ENCODE assay signal across 3 cellular contexts in the genomic region with DNA sequence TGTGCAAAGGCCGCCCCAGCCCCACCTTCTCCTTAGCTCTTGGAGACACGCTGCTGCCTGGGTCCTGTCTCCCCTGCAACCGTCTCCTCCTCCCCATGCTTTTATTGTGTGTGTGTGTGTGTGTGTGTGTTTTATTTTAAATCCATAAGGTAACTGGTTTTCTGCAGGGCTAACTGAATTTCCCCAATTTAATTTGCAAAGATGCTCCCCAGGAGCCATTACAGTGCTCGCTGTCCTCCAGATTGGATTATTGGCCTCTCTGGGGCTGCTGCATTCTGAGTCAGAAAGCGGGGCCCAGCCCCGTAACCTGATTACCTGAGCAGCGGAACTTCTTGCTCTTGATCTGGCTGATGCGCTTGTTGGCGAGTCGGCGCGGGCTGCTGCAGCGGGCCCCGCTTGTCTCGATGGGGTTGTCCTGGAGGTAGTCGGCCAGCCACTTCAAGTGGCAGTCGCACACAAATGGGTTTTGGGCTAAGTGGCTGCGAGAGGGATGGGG.
TF ChIP-seq lines count a peak whose summit lies in the region.

No MANE protein-coding gene starts in this region.

TF ChIP-seq in GM23338, 12 proteins besides CTCF, POLR2A, EP300 and RAD21 (continues in another document):
- TF ChIP-seq JUNB (IDR thresholded peaks at IDR 0.05; ENCODE audit: unreplicated experiment): no peak
- TF ChIP-seq ZNF331 (CRISPR knock-in tag; IDR thresholded peaks at IDR 0.05; ENCODE audit: low read depth): no peak
- TF ChIP-seq POLR2AphosphoS5 (IDR thresholded peaks at IDR 0.05; ENCODE audit: low read depth): no peak
- TF ChIP-seq EZH2 (IDR thresholded peaks at IDR 0.05; ENCODE audit: low read depth, unreplicated experiment): no peak
- TF ChIP-seq ZNF114 (CRISPR knock-in tag; IDR thresholded peaks at IDR 0.05): no peak
- TF ChIP-seq, protein P1, sequence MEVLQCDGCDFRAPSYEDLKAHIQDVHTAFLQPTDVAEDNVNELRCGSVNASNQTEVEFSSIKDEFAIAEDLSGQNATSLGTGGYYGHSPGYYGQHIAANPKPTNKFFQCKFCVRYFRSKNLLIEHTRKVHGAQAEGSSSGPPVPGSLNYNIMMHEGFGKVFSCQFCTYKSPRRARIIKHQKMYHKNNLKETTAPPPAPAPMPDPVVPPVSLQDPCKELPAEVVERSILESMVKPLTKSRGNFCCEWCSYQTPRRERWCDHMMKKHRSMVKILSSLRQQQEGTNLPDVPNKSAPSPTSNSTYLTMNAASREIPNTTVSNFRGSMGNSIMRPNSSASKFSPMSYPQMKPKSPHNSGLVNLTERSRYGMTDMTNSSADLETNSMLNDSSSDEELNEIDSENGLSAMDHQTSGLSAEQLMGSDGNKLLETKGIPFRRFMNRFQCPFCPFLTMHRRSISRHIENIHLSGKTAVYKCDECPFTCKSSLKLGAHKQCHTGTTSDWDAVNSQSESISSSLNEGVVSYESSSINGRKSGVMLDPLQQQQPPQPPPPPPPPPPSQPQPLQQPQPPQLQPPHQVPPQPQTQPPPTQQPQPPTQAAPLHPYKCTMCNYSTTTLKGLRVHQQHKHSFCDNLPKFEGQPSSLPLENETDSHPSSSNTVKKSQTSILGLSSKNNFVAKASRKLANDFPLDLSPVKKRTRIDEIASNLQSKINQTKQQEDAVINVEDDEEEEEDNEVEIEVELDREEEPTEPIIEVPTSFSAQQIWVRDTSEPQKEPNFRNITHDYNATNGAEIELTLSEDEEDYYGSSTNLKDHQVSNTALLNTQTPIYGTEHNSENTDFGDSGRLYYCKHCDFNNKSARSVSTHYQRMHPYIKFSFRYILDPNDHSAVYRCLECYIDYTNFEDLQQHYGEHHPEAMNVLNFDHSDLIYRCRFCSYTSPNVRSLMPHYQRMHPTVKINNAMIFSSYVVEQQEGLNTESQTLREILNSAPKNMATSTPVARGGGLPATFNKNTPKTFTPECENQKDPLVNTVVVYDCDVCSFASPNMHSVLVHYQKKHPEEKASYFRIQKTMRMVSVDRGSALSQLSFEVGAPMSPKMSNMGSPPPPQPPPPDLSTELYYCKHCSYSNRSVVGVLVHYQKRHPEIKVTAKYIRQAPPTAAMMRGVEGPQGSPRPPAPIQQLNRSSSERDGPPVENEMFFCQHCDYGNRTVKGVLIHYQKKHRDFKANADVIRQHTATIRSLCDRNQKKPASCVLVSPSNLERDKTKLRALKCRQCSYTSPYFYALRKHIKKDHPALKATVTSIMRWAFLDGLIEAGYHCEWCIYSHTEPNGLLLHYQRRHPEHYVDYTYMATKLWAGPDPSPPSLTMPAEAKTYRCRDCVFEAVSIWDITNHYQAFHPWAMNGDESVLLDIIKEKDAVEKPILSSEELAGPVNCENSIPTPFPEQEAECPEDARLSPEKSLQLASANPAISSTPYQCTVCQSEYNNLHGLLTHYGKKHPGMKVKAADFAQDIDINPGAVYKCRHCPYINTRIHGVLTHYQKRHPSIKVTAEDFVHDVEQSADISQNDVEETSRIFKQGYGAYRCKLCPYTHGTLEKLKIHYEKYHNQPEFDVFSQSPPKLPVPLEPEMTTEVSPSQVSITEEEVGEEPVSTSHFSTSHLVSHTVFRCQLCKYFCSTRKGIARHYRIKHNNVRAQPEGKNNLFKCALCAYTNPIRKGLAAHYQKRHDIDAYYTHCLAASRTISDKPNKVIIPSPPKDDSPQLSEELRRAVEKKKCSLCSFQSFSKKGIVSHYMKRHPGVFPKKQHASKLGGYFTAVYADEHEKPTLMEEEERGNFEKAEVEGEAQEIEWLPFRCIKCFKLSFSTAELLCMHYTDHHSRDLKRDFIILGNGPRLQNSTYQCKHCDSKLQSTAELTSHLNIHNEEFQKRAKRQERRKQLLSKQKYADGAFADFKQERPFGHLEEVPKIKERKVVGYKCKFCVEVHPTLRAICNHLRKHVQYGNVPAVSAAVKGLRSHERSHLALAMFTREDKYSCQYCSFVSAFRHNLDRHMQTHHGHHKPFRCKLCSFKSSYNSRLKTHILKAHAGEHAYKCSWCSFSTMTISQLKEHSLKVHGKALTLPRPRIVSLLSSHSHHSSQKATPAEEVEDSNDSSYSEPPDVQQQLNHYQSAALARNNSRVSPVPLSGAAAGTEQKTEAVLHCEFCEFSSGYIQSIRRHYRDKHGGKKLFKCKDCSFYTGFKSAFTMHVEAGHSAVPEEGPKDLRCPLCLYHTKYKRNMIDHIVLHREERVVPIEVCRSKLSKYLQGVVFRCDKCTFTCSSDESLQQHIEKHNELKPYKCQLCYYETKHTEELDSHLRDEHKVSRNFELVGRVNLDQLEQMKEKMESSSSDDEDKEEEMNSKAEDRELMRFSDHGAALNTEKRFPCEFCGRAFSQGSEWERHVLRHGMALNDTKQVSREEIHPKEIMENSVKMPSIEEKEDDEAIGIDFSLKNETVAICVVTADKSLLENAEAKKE (CRISPR knock-in tag; IDR thresholded peaks at IDR 0.05): no peak
- TF ChIP-seq NANOG (IDR thresholded peaks at IDR 0.05; ENCODE audit: borderline replicate concordance): no peak
- TF ChIP-seq EZH2phosphoT487 (IDR thresholded peaks at IDR 0.05; ENCODE audit: unreplicated experiment): no peak
- TF ChIP-seq CREB1 (CRISPR knock-in tag; IDR thresholded peaks at IDR 0.05; ENCODE audit: low read depth): no peak

TF ChIP-seq in SK-N-SH, 30 proteins besides CTCF, POLR2A, EP300 and RAD21:
- TF ChIP-seq EZH2phosphoT487 (IDR thresholded peaks at IDR 0.05; ENCODE audit: borderline replicate concordance, low read depth) (no peak), CHD2 (IDR thresholded peaks at IDR 0.05; ENCODE audit: low read length, partially characterized antibody) (peak; percentile 71), GATA2 (CRISPR knock-in tag; IDR thresholded peaks at IDR 0.05) (peak; percentile 93), TEAD4 (IDR thresholded peaks at IDR 0.05; ENCODE audit: borderline replicate concordance, insufficient read depth) (peak; percentile 45; the same call in 1 of the 2 replicates), FOXJ3 (CRISPR knock-in tag; IDR thresholded peaks at IDR 0.05) (peak; percentile 72; the same call in 1 of the 2 replicates), YY1 (IDR thresholded peaks at IDR 0.05; ENCODE audit: low read depth) (no peak), RCOR1 (IDR thresholded peaks at IDR 0.05; ENCODE audit: low read length) (peak; percentile 93), POLR2AphosphoS5 (IDR thresholded peaks at IDR 0.05; ENCODE audit: low read depth, low read length) (peak; percentile 35; the same call in 1 of the 2 replicates), MXI1 (IDR thresholded peaks at IDR 0.05; ENCODE audit: low read depth, low read length) (peak; percentile 93)
- TF ChIP-seq, protein P2, sequence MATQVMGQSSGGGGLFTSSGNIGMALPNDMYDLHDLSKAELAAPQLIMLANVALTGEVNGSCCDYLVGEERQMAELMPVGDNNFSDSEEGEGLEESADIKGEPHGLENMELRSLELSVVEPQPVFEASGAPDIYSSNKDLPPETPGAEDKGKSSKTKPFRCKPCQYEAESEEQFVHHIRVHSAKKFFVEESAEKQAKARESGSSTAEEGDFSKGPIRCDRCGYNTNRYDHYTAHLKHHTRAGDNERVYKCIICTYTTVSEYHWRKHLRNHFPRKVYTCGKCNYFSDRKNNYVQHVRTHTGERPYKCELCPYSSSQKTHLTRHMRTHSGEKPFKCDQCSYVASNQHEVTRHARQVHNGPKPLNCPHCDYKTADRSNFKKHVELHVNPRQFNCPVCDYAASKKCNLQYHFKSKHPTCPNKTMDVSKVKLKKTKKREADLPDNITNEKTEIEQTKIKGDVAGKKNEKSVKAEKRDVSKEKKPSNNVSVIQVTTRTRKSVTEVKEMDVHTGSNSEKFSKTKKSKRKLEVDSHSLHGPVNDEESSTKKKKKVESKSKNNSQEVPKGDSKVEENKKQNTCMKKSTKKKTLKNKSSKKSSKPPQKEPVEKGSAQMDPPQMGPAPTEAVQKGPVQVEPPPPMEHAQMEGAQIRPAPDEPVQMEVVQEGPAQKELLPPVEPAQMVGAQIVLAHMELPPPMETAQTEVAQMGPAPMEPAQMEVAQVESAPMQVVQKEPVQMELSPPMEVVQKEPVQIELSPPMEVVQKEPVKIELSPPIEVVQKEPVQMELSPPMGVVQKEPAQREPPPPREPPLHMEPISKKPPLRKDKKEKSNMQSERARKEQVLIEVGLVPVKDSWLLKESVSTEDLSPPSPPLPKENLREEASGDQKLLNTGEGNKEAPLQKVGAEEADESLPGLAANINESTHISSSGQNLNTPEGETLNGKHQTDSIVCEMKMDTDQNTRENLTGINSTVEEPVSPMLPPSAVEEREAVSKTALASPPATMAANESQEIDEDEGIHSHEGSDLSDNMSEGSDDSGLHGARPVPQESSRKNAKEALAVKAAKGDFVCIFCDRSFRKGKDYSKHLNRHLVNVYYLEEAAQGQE (IDR thresholded peaks at IDR 0.05; ENCODE audit: low read depth, low read length): no peak
TF ChIP-seq in SK-N-SH: peak in this region for 7.

TF ChIP-seq in H1, 55 proteins besides CTCF, POLR2A, EP300 and RAD21:
- no peak for TF ChIP-seq TAF7 (optimal IDR thresholded peaks at IDR 0.05; ENCODE audit: borderline replicate concordance, low read depth, low read length)
- no peak for TF ChIP-seq SIRT6 (IDR thresholded peaks at IDR 0.05; ENCODE audit: low read length)
- no peak for TF ChIP-seq BCL11A (IDR thresholded peaks at IDR 0.05; ENCODE audit: low read depth in 2 of 2, low read length in 2 of 2)
- TF ChIP-seq JUND (IDR thresholded peaks at IDR 0.05; ENCODE audit: low read length): no peak
- no peak for TF ChIP-seq EGR1 (IDR thresholded peaks at IDR 0.05; ENCODE audit: borderline replicate concordance, low read depth, low read length)
- no peak for TF ChIP-seq EZH2 (IDR thresholded peaks at IDR 0.05; ENCODE audit: low read depth, low read length, severe bottlenecking)
- TF ChIP-seq CHD1 (IDR thresholded peaks at IDR 0.05; ENCODE audit: low read depth, low read length): no peak
- TF ChIP-seq PHF8 (conservative IDR thresholded peaks at IDR 0.05; ENCODE audit: low read depth, low read length): no peak
- TF ChIP-seq, protein P3, sequence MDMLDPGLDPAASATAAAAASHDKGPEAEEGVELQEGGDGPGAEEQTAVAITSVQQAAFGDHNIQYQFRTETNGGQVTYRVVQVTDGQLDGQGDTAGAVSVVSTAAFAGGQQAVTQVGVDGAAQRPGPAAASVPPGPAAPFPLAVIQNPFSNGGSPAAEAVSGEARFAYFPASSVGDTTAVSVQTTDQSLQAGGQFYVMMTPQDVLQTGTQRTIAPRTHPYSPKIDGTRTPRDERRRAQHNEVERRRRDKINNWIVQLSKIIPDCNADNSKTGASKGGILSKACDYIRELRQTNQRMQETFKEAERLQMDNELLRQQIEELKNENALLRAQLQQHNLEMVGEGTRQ (IDR thresholded peaks at IDR 0.05; ENCODE audit: low read length): no peak
- no peak for TF ChIP-seq FOSL1 (IDR thresholded peaks at IDR 0.05; ENCODE audit: insufficient read depth, low read depth, low read length)
- no peak for TF ChIP-seq TAF1 (IDR thresholded peaks at IDR 0.05; ENCODE audit: low read depth, low read length)
- no peak for TF ChIP-seq TEAD4 (IDR thresholded peaks at IDR 0.05; ENCODE audit: low read depth, low read length)
- no peak for TF ChIP-seq HDAC6 (IDR thresholded peaks at IDR 0.05; ENCODE audit: low read depth, low read length)
- no peak for TF ChIP-seq BACH1 (IDR thresholded peaks at IDR 0.05; ENCODE audit: low read length)
- no peak for TF ChIP-seq YY1 (IDR thresholded peaks at IDR 0.05; ENCODE audit: low read depth, low read length)
- TF ChIP-seq RXRA (IDR thresholded peaks at IDR 0.05; ENCODE audit: insufficient read depth, low read depth, low read length): no peak
- no peak for TF ChIP-seq POLR2AphosphoS5 (IDR thresholded peaks at IDR 0.05; ENCODE audit: low read depth, low read length)
- TF ChIP-seq, protein P4, sequence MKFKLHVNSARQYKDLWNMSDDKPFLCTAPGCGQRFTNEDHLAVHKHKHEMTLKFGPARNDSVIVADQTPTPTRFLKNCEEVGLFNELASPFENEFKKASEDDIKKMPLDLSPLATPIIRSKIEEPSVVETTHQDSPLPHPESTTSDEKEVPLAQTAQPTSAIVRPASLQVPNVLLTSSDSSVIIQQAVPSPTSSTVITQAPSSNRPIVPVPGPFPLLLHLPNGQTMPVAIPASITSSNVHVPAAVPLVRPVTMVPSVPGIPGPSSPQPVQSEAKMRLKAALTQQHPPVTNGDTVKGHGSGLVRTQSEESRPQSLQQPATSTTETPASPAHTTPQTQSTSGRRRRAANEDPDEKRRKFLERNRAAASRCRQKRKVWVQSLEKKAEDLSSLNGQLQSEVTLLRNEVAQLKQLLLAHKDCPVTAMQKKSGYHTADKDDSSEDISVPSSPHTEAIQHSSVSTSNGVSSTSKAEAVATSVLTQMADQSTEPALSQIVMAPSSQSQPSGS (IDR thresholded peaks at IDR 0.05; ENCODE audit: low read length): no peak
